In the genomic region with DNA sequence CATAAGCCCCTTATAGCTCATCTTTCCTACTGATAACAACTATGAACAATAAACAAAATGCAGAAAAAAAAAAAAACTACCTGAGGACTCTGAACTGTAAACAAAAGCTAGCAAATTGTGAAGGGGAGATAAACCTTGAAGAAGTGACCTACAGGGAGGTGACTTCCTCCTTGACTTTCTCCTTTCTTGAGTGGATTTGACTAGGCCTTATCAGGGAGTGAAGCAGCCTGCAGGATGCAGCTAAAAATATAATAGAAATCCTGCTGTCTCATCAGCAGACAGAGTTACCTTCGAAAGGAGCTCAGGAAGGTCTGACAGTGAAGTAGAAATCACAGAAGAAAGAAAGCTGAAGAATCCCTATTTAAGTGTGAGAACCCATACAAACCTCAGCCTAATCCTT, we compare ENCODE assay signal across 24 cellular contexts.
"Had no signal": no experiment of that assay in that cellular context is flagged by ENCODE, and none has a peak within 500 bp of the region (broad histone marks: within the 10 kb centered on the region; RNA-seq: fewer than 3 reads in every experiment).

No MANE protein-coding gene starts in this region.

- H3K4me3 ChIP-seq: dorsolateral prefrontal cortex, esophagus muscularis mucosa, gastroesophageal sphincter, heart left ventricle, lower lobe of right lung, psoas muscle, sigmoid colon, stomach, thyroid gland had no signal

- H3K4me1 ChIP-seq: esophagus muscularis mucosa, foreskin keratinocyte, gastroesophageal sphincter, heart left ventricle, lower lobe of right lung, psoas muscle, sigmoid colon, stomach, thyroid gland had no signal

- H3K36me3 ChIP-seq: esophagus muscularis mucosa, gastroesophageal sphincter, heart left ventricle, lower lobe of right lung, neutrophil, sigmoid colon, stomach, thyroid gland had no signal

- H3K27me3 ChIP-seq: dorsolateral prefrontal cortex, esophagus muscularis mucosa, foreskin keratinocyte, gastroesophageal sphincter, heart left ventricle, neutrophil, sigmoid colon, stomach, thyroid gland had no signal

- H3K27ac ChIP-seq: dorsolateral prefrontal cortex, esophagus muscularis mucosa, foreskin keratinocyte, gastroesophageal sphincter, heart left ventricle, lower lobe of right lung, neutrophil, psoas muscle, sigmoid colon, stomach, thyroid gland had no signal

- FAIRE-seq: colon, endothelial cell of umbilical vein, keratinocyte had no signal

- DNase-seq: dorsolateral prefrontal cortex; effector CD8-positive, alpha-beta T cell; foreskin keratinocyte; heart left ventricle; hippocampal formation; immature natural killer cell; left ventricle myocardium superior; lower lobe of right lung; natural killer cell; psoas muscle; right cardiac atrium; sigmoid colon; stimulated activated CD4-positive, alpha-beta T cell treated with anti-CD3 and anti-CD28 coated beads, Interleukin-2, amount 100 ng/mL, for 24 hours; stimulated activated CD4-positive, alpha-beta T cell treated with anti-CD3 and anti-CD28 coated beads, Interleukin-4, amount 100 ng/mL, for 24 hours; stimulated activated naive CD4-positive, alpha-beta T cell treated with Interleukin-2 at 50 U/mL for 16 hours; stomach had no signal

- H3K9me3 ChIP-seq: gastroesophageal sphincter, neutrophil, thyroid gland had no signal

- ATAC-seq: foreskin keratinocyte; gastroesophageal sphincter; heart left ventricle; left ventricle myocardium superior; lower lobe of right lung; natural killer cell; psoas muscle; right cardiac atrium; stimulated activated effector memory CD8-positive, alpha-beta T cell treated with anti-CD3 and anti-CD28 coated beads, Interleukin-12 subunit alpha, Interleukin-12 subunit beta, amount 100 ng/mL, for 72 hours had no signal
